13 cellular contexts compared by ENCODE assay signal in the genomic region with DNA sequence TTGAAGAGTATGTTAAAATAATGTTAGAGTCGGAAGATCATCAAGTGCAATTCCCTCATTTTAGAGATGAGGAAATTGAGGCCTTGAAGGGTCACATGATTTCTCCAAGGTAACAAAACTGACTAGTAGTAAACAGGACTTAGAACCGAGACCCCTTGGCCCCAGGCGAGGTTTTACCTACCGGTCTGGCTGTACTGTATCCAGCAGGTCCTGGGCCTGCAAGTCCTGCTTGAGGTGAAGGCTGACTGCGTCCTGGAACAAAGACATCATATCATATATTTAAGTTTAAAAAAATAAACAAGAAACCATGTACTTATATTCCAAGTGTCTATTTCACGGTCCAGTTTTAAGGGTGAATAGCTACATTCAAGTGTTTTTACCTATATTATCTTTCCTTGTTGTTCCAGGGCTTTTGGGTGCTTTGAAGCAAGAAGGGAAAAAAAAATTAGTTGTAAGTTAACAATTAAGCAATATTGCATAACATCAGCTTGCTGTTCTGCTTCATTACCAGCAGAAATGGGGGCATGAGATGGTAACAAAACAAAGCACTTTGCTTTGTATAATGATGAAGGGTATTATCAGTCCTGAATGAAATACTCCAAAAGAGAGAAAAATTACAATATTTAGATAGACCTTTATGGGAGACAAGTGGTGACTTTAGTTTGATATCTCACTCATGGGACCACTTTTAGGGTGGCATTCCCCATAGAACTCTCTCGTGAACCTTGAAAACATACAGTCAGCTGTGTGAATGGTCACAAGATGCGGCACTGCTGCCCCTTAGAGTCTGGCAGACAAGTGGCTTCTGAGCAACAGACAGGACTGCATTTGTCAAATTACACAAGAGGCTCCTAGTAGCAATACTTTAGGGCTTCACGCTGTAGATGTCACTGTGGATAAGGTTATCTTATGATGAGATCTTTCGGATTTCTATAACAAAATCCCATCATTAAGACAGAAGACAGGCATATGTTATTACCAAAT.
"Had no signal": no experiment of that assay in that cellular context is flagged by ENCODE, and none has a peak within 500 bp of the region (broad histone marks: within the 10 kb centered on the region; RNA-seq: fewer than 3 reads in every experiment).

No MANE protein-coding gene starts in this region.

- DNase-seq: activated CD4-positive, alpha-beta memory T cell treated with anti-CD3 and anti-CD28 coated beads, Interleukin-2, amount 10 ng/mL, durations not matched to agents 7 days and 5 days; activated CD4-positive, alpha-beta T cell treated with anti-CD3 and anti-CD28 coated beads for 4 hours; activated effector memory CD4-positive, alpha-beta T cell treated with Interleukin-2 at 50 U/mL for 16 hours; activated T-cell treated with anti-CD3 and anti-CD28 coated beads, Interleukin-2, amount 50 U/mL, for 24 hours; adrenal gland; lower lobe of right lung; ovary; stimulated activated CD4-positive, alpha-beta T cell treated with anti-CD3 and anti-CD28 coated beads, Interleukin-4, amount 100 ng/mL, for 4 hours; stimulated activated CD8-positive, alpha-beta memory T cell treated with anti-CD3 and anti-CD28 coated beads, Interleukin-4, amount 100 ng/mL, for 48 hours had no signal

- ATAC-seq: lower lobe of right lung, WTC11 had no signal

- H3K4me1 ChIP-seq: adrenal gland, lower lobe of right lung had no signal

- H3K27ac ChIP-seq: adrenal gland, lower lobe of right lung, neural progenitor cell, ovary, skin epidermis had no signal

- H3K4me3 ChIP-seq: adrenal gland, dorsolateral prefrontal cortex, lower lobe of right lung, neural progenitor cell, ovary, skin epidermis had no signal

- H3K27me3 ChIP-seq: adrenal gland, dorsolateral prefrontal cortex, ovary had no signal

- H3K9me3 ChIP-seq: adrenal gland, lower lobe of right lung, ovary had no signal

- H3K36me3 ChIP-seq: neural progenitor cell, ovary had no signal
